ENCODE assay signal across 32 cellular contexts in genomic region chr11:64631675-64632074, GRCh38. TPM values are rescaled to one million over a fixed set of nuclear protein-coding genes. Genes with fewer than 3 reads are reported as not detected.
"Had no signal": no experiment of that assay in that cellular context is flagged by ENCODE, and none has a peak within 500 bp of the region (broad histone marks: within the 10 kb centered on the region; RNA-seq: fewer than 3 reads in every experiment).

No MANE protein-coding gene starts in this region.

- H3K27me3 ChIP-seq: colonic mucosa, ovary, sigmoid colon had no signal

- H2AFZ ChIP-seq: hepatocyte had no signal

- H3K9me3 Mint-ChIP-seq: activated CD4-positive, alpha-beta memory T cell treated with anti-CD3 and anti-CD28 coated beads, Interleukin-2, amount 10 ng/mL, durations not matched to agents 7 days and 5 days; activated CD4-positive, alpha-beta T cell treated with anti-CD3 and anti-CD28 coated beads, Interleukin-2, amount 10 ng/mL, durations not matched to agents 7 days and 5 days; activated naive CD4-positive, alpha-beta T cell treated with anti-CD3 and anti-CD28 coated beads, Interleukin-2, amount 10 ng/mL, durations not matched to agents 7 days and 5 days; activated naive CD8-positive, alpha-beta T cell treated with anti-CD3 and anti-CD28 coated beads, Interleukin-2, amount 50 U/mL, for 24 hours; activated T-cell treated with anti-CD3 and anti-CD28 coated beads, Interleukin-2, amount 50 U/mL, for 24 hours; effector memory CD8-positive, alpha-beta T cell; WTC11 had no signal

- H3K9me3 ChIP-seq: colonic mucosa, gastrocnemius medialis, left ventricle myocardium inferior, ovary, prostate gland, sigmoid colon, suprapubic skin, tibial artery had no signal

- H3K4me2 ChIP-seq: hepatocyte had no signal

- H3K79me2 ChIP-seq: hepatocyte had no signal

- H3K4me3 Mint-ChIP-seq: activated CD4-positive, alpha-beta memory T cell treated with anti-CD3 and anti-CD28 coated beads, Interleukin-2, amount 10 ng/mL, durations not matched to agents 7 days and 5 days; activated CD4-positive, alpha-beta T cell treated with anti-CD3 and anti-CD28 coated beads, Interleukin-2, amount 10 ng/mL, durations not matched to agents 7 days and 5 days; activated naive CD4-positive, alpha-beta T cell treated with anti-CD3 and anti-CD28 coated beads, Interleukin-2, amount 10 ng/mL, durations not matched to agents 7 days and 5 days; activated naive CD8-positive, alpha-beta T cell treated with anti-CD3 and anti-CD28 coated beads, Interleukin-2, amount 50 U/mL, for 24 hours; activated T-cell treated with anti-CD3 and anti-CD28 coated beads, Interleukin-2, amount 50 U/mL, for 24 hours; effector memory CD8-positive, alpha-beta T cell; WTC11 had no signal

- H3K4me3 ChIP-seq: colonic mucosa, gastrocnemius medialis, hepatocyte, left ventricle myocardium inferior, lung, ovary, prostate gland, sigmoid colon, suprapubic skin, tibial artery had no signal

- H3K4me1 ChIP-seq: colonic mucosa, gastrocnemius medialis, left ventricle myocardium inferior, prostate gland, suprapubic skin, tibial artery had no signal

- H3K36me3 ChIP-seq: colonic mucosa, gastrocnemius medialis, left ventricle myocardium inferior, ovary, prostate gland, suprapubic skin had no signal

- DNase-seq: activated CD4-positive, alpha-beta memory T cell treated with anti-CD3 and anti-CD28 coated beads, Interleukin-2, amount 10 ng/mL, durations not matched to agents 7 days and 5 days; activated CD4-positive, alpha-beta T cell treated with anti-CD3 and anti-CD28 coated beads for 1 hour; activated CD4-positive, alpha-beta T cell treated with anti-CD3 and anti-CD28 coated beads, Interleukin-2, amount 10 ng/mL, durations not matched to agents 7 days and 5 days; activated CD8-positive, alpha-beta memory T cell treated with anti-CD3 and anti-CD28 coated beads, Interleukin-2, amount 50 U/mL, for 48 hours; activated gamma-delta T cell; activated naive CD4-positive, alpha-beta T cell treated with anti-CD3 and anti-CD28 coated beads, Interleukin-2, amount 10 ng/mL, durations not matched to agents 7 days and 5 days; activated naive CD8-positive, alpha-beta T cell treated with anti-CD3 and anti-CD28 coated beads, Interleukin-2, amount 50 U/mL, for 24 hours; activated T-cell treated with anti-CD3 and anti-CD28 coated beads, Interleukin-2, amount 50 U/mL, for 24 hours; cerebellar nuclear complex; colonic mucosa; effector memory CD8-positive, alpha-beta T cell; erythroblast; gastrocnemius medialis; islet precursor cell; left ventricle myocardium inferior; ovary; sigmoid colon; small intestine; stimulated activated CD4-positive, alpha-beta T cell treated with anti-CD3 and anti-CD28 coated beads, Interleukin-4, amount 100 ng/mL, for 4 hours; stimulated activated CD8-positive, alpha-beta memory T cell treated with anti-CD3 and anti-CD28 coated beads, Interleukin-4, amount 100 ng/mL, for 48 hours; stimulated activated naive CD4-positive, alpha-beta T cell; T-helper 2 cell; tibial artery had no signal

- H3K27ac ChIP-seq: colonic mucosa, gastrocnemius medialis, hepatocyte, left ventricle myocardium inferior, ovary, prostate gland, suprapubic skin, tibial artery had no signal

- H3K27me3 Mint-ChIP-seq: activated CD4-positive, alpha-beta memory T cell treated with anti-CD3 and anti-CD28 coated beads, Interleukin-2, amount 10 ng/mL, durations not matched to agents 7 days and 5 days; activated CD4-positive, alpha-beta T cell treated with anti-CD3 and anti-CD28 coated beads, Interleukin-2, amount 10 ng/mL, durations not matched to agents 7 days and 5 days had no signal

- H3K27ac Mint-ChIP-seq: activated CD4-positive, alpha-beta memory T cell treated with anti-CD3 and anti-CD28 coated beads, Interleukin-2, amount 10 ng/mL, durations not matched to agents 7 days and 5 days; activated CD4-positive, alpha-beta T cell treated with anti-CD3 and anti-CD28 coated beads, Interleukin-2, amount 10 ng/mL, durations not matched to agents 7 days and 5 days; activated naive CD4-positive, alpha-beta T cell treated with anti-CD3 and anti-CD28 coated beads, Interleukin-2, amount 10 ng/mL, durations not matched to agents 7 days and 5 days; activated naive CD8-positive, alpha-beta T cell treated with anti-CD3 and anti-CD28 coated beads, Interleukin-2, amount 50 U/mL, for 24 hours; activated T-cell treated with anti-CD3 and anti-CD28 coated beads, Interleukin-2, amount 50 U/mL, for 24 hours; WTC11 had no signal

- H3K36me3 Mint-ChIP-seq: activated naive CD4-positive, alpha-beta T cell treated with anti-CD3 and anti-CD28 coated beads, Interleukin-2, amount 10 ng/mL, durations not matched to agents 7 days and 5 days; WTC11 had no signal

- FAIRE-seq: bronchial epithelial cell, small intestine had no signal

RNA-seq across cellular contexts. Expression of gene SLC22A12, which starts 40.7 kb away (rescaled TPM):
- total RNA-seq: activated CD4-positive, alpha-beta memory T cell treated with anti-CD3 and anti-CD28 coated beads, Interleukin-2, amount 10 ng/mL, durations not matched to agents 7 days and 5 days; activated CD4-positive, alpha-beta T cell treated with anti-CD3 and anti-CD28 coated beads, Interleukin-2, amount 10 ng/mL, durations not matched to agents 7 days and 5 days; bronchial epithelial cell; colonic mucosa; gastrocnemius medialis; hepatocyte; left ventricle myocardium inferior; lung; mucosa of gallbladder; ovary; prostate gland; sigmoid colon; suprapubic skin; ureter; WTC11 had no signal
- polyA plus RNA-seq: lung, neural cell, ovary, sigmoid colon, small intestine had no signal
